In genomic region chr20:26276811-26277210, GRCh38 we compare ENCODE assay signal across 12 cellular contexts.
A peak's percentile ranks its signal among the peaks of the same experiment; 100 is the strongest.
DNase-seq lines count a peak whose midpoint lies in the region; ATAC-seq and TF ChIP-seq lines count a peak whose summit lies in the region.
"Had no signal": no experiment of that assay in that cellular context is flagged by ENCODE, and none has a peak within 500 bp of the region (broad histone marks: within the 10 kb centered on the region; RNA-seq: fewer than 3 reads in every experiment).

No MANE protein-coding gene starts in this region.

- H3K9me3 Mint-ChIP-seq in CD4-positive, alpha-beta memory T cell = peaks cover 0 to 5% (median 0%) of the 10 kb centered on the region in 8 donors

- POLR2A ChIA-PET in CD4-positive, alpha-beta memory T cell (lab: Charles Lee; ENCODE audit: partially characterized antibody) = no interaction called here

- H3K27me3 ChIP-seq in CD4-positive, alpha-beta memory T cell (ENCODE audit: insufficient read depth, low read length) = no peaks in the 10 kb centered on the region

- H3K27me3 Mint-ChIP-seq in CD4-positive, alpha-beta memory T cell = no peaks in the 10 kb centered on the region
- H3K27me3 Mint-ChIP-seq: CD4-positive, CD25-positive, alpha-beta regulatory T cell had no signal

- peaks cover 0 to 3% of the 10 kb centered on the region in 2 donors for H3K36me3 Mint-ChIP-seq in CD4-positive, alpha-beta memory T cell
- H3K36me3 Mint-ChIP-seq: mesothelial cell of epicardium had no signal

- no peak overlapping the region for H3K4me3 Mint-ChIP-seq in CD4-positive, alpha-beta memory T cell
- H3K4me3 Mint-ChIP-seq: CD4-positive, CD25-positive, alpha-beta regulatory T cell; mesothelial cell of epicardium had no signal

- DNase-seq in AG08396 (ENCODE audit: low spot score) (peak; percentile 5), EL (peak; percentile 10), iPS-NIHi11 (ENCODE audit: low spot score) (peak; percentile 14), SIG-M5 treated with dmso at 0.1 percent for 504 hours (lab: John Stamatoyannopoulos, UW; ENCODE audit: unreplicated experiment) (no peak), MV-4-11 (lab: John Stamatoyannopoulos, UW) (no peak)
- no peak for DNase-seq in CD4-positive, alpha-beta memory T cell
- DNase-seq: activated CD4-positive, alpha-beta T cell treated with anti-CD3 and anti-CD28 coated beads for 48 hours; CD4-positive, CD25-positive, alpha-beta regulatory T cell; NCI-H774 had no signal

- no peaks in the 10 kb centered on the region for H3K9me3 ChIP-seq in CD4-positive, alpha-beta memory T cell (ENCODE audit: control insufficient read depth in 1 of 2, low read length in 2 of 2)

- ATAC-seq in SK-N-SH treated with all-trans-retinoic acid at 6 μM for 48 hours = peak; percentile 87
- no peak for ATAC-seq in GM21390 (IDR thresholded peaks at IDR 0.05; ENCODE audit: unreplicated experiment)

- CTCF ChIA-PET in CD4-positive, alpha-beta memory T cell (lab: Charles Lee; ENCODE audit: partially characterized antibody) = no interaction called here

- H3K4me1 ChIP-seq in CD4-positive, alpha-beta memory T cell (ENCODE audit: insufficient read depth, low read length) = peaks cover 26% of the 10 kb centered on the region

- intact Hi-C loops in CD4-positive, alpha-beta memory T cell (cut with micrococcal nuclease) = no loop called here

- no peak overlapping the region for H3K27ac ChIP-seq in CD4-positive, alpha-beta memory T cell (ENCODE audit: low read depth, low read length)

- H3K27ac Mint-ChIP-seq in CD4-positive, alpha-beta memory T cell = no peak overlapping the region
- H3K27ac Mint-ChIP-seq: CD4-positive, CD25-positive, alpha-beta regulatory T cell; mesothelial cell of epicardium had no signal

- H3K4me3 ChIP-seq in CD4-positive, alpha-beta memory T cell (ENCODE audit: low read length in 2 of 2) = no peak overlapping the region

- H3K36me3 ChIP-seq in CD4-positive, alpha-beta memory T cell (ENCODE audit: insufficient read depth, low read length) = no peaks in the 10 kb centered on the region

- peaks cover 14 to 36% (median 21%) of the 10 kb centered on the region in 4 donors for H3K4me1 Mint-ChIP-seq in CD4-positive, alpha-beta memory T cell
- H3K4me1 Mint-ChIP-seq: mesothelial cell of epicardium had no signal

TF ChIP-seq in SK-N-SH treated with all-trans-retinoic acid at 6 μM for 48 hours, 23 proteins besides CTCF, POLR2A, EP300 and RAD21:
- TF ChIP-seq, protein P1, sequence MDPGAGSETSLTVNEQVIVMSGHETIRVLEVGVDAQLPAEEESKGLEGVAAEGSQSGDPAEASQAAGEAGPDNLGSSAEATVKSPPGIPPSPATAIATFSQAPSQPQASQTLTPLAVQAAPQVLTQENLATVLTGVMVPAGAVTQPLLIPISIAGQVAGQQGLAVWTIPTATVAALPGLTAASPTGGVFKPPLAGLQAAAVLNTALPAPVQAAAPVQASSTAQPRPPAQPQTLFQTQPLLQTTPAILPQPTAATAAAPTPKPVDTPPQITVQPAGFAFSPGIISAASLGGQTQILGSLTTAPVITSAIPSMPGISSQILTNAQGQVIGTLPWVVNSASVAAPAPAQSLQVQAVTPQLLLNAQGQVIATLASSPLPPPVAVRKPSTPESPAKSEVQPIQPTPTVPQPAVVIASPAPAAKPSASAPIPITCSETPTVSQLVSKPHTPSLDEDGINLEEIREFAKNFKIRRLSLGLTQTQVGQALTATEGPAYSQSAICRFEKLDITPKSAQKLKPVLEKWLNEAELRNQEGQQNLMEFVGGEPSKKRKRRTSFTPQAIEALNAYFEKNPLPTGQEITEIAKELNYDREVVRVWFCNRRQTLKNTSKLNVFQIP (CRISPR knock-in tag; IDR thresholded peaks at IDR 0.05; ENCODE audit: borderline replicate concordance, low read depth) = no peak
- TF ChIP-seq ZFP30 (CRISPR knock-in tag; IDR thresholded peaks at IDR 0.05) = no peak
- no peak for TF ChIP-seq BACH2 (CRISPR knock-in tag; IDR thresholded peaks at IDR 0.05; ENCODE audit: borderline replicate concordance)
- TF ChIP-seq SNAI2 (CRISPR knock-in tag; IDR thresholded peaks at IDR 0.05) = no peak
- no peak for TF ChIP-seq GLIS3 (CRISPR knock-in tag; IDR thresholded peaks at IDR 0.05)
- TF ChIP-seq ZNF8 (CRISPR knock-in tag; IDR thresholded peaks at IDR 0.05) = no peak
- no peak for TF ChIP-seq ZFP3 (CRISPR knock-in tag; IDR thresholded peaks at IDR 0.05)
- no peak for TF ChIP-seq TOX (CRISPR knock-in tag; IDR thresholded peaks at IDR 0.05; ENCODE audit: borderline replicate concordance)
- TF ChIP-seq CSDC2 (CRISPR knock-in tag; IDR thresholded peaks at IDR 0.05) = no peak
- no peak for TF ChIP-seq ARNTL (CRISPR knock-in tag; IDR thresholded peaks at IDR 0.05; ENCODE audit: borderline replicate concordance, low read depth)
- TF ChIP-seq ZC3H10 (CRISPR knock-in tag; IDR thresholded peaks at IDR 0.05) = no peak
- TF ChIP-seq OSR1 (CRISPR knock-in tag; IDR thresholded peaks at IDR 0.05) = no peak
- TF ChIP-seq CREB5 (CRISPR knock-in tag; IDR thresholded peaks at IDR 0.05; ENCODE audit: low read depth) = no peak
- no peak for TF ChIP-seq TCF4 (CRISPR knock-in tag; IDR thresholded peaks at IDR 0.05; ENCODE audit: borderline replicate concordance)
- TF ChIP-seq, protein P2, sequence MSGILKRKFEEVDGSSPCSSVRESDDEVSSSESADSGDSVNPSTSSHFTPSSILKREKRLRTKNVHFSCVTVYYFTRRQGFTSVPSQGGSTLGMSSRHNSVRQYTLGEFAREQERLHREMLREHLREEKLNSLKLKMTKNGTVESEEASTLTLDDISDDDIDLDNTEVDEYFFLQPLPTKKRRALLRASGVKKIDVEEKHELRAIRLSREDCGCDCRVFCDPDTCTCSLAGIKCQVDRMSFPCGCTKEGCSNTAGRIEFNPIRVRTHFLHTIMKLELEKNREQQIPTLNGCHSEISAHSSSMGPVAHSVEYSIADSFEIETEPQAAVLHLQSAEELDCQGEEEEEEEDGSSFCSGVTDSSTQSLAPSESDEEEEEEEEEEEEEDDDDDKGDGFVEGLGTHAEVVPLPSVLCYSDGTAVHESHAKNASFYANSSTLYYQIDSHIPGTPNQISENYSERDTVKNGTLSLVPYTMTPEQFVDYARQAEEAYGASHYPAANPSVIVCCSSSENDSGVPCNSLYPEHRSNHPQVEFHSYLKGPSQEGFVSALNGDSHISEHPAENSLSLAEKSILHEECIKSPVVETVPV (CRISPR knock-in tag; IDR thresholded peaks at IDR 0.05) = no peak
- TF ChIP-seq ZNF70 (CRISPR knock-in tag; IDR thresholded peaks at IDR 0.05) = no peak

Comparison
In these comparisons a context has a peak if more than half of its experiments do, and no peak if none do; other contexts are left out.
1. DNase-seq: peak in AG08396 (single experiment), EL (single experiment) and iPS-NIHi11 (single experiment); none in SIG-M5 treated with dmso at 0.1 percent for 504 hours (single experiment), MV-4-11 (single experiment) and CD4-positive, alpha-beta memory T cell (0 of 5).